ENCODE assay signal across 20 cellular contexts in the genomic region with DNA sequence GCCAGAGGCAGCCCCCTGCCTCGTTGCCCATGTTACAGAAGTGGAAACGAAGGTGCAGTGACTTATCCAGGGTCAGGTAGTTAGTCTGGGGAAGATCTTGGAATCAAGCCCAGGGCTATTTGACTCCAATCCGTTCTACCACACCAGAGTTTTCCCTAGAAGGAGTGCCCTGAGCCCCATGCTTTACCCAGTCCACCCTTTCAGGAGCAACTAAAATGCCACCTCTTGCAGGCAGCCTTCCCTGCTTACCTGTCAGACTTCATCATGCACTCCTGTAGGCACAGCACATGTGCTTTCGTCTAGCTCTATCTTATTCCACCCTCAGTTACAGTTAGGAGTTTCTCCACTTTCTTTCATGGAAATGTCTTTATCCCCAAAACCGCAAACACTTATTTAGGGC.
DNase-seq lines count a peak whose midpoint lies in the region; ATAC-seq, FAIRE-seq and TF ChIP-seq lines count a peak whose summit lies in the region.
"Had no signal": no experiment of that assay in that cellular context is flagged by ENCODE, and none has a peak within 500 bp of the region (broad histone marks: within the 10 kb centered on the region; RNA-seq: fewer than 3 reads in every experiment).

No MANE protein-coding gene starts in this region.

- H3K14ac ChIP-seq in H1 (ENCODE audit: insufficient read length), result no peak overlapping the region

- H3K4me1 ChIP-seq in H1 (replicated peaks in 1 of 4; ENCODE audit: control insufficient read depth in 3 of 4, insufficient read depth in 4 of 4, low read length in 3 of 4), result no peaks in the 10 kb centered on the region
- H3K4me1 ChIP-seq: BLaER1 treated with 17β-estradiol and CSF1 and Interleukin-3, amounts not matched to agents 10 nM and 100 nM; Caco-2 had no signal

- H3K56ac ChIP-seq in H1 (replicated peaks; ENCODE audit: insufficient read length, low read depth, low read length), result no peak overlapping the region

- no peak overlapping the region for H4K91ac ChIP-seq in H1 (replicated peaks; ENCODE audit: insufficient read length, low read length)

- no peak overlapping the region for H2AK5ac ChIP-seq in H1 (ENCODE audit: low read depth, low read length)

- H3K27ac ChIP-seq in H1 (ENCODE audit: low read depth, low read length), result no peak overlapping the region
- H3K27ac ChIP-seq: BLaER1 treated with 17β-estradiol and CSF1 and Interleukin-3, amounts not matched to agents 10 nM and 100 nM; C4-2B had no signal

- H2BK5ac ChIP-seq in H1 (ENCODE audit: low read depth, low read length), result no peak overlapping the region

- TF ChIP-seq POLR2A in H1 (IDR thresholded peaks at IDR 0.05; ENCODE audit: control extremely low read depth in 1 of 2, low read depth in 2 of 2, low read length in 2 of 2), result no peak

- no peak overlapping the region for H2BK120ac ChIP-seq in H1 (replicated peaks; ENCODE audit: low read depth, low read length)

- DNase-seq in NCI-H69 (lab: John Stamatoyannopoulos, UW) (peak; percentile 26), H1 (ENCODE audit: low read depth in 1 of 2, low spot score in 2 of 2) (no peak)
- no peak for DNase-seq in stimulated activated CD4-positive, alpha-beta T cell treated with anti-CD3 and anti-CD28 coated beads, Interleukin-1b, Interleukin-23, amount 100 ng/mL, for 48 hours
- DNase-seq in activated naive CD4-positive, alpha-beta T cell (lab: John Stamatoyannopoulos, UW), result no peak
- DNase-seq: 8988T; AML-193; Caco-2; Calu3; CD4-positive, alpha-beta T cell; CD8-positive, alpha-beta T cell; DMS79 treated with DMSO at 0.1 percent for 48 hours; GF-D8 had no signal

- TF ChIP-seq EP300 in H1 (IDR thresholded peaks at IDR 0.05; ENCODE audit: borderline replicate concordance in 1 of 2, low read depth in 2 of 2, low read length in 2 of 2), result no peak

- CTCF ChIA-PET in H1 (lab: Charles Lee; ENCODE audit: partially characterized antibody), result interaction anchor here (0.8 to 1.6 kb wide), 3 partner anchors 23 to 278 kb away, joined by 3 to 4 read pairs (median 3); no protein-coding TSS in a partner anchor

- no peak for TF ChIP-seq RAD21 in H1 (IDR thresholded peaks at IDR 0.05 in 1 of 2, conservative IDR thresholded peaks at IDR 0.05 in 1 of 2; ENCODE audit: low read depth in 2 of 2, low read length in 2 of 2)

- H4K20me1 ChIP-seq in H1 (replicated peaks in 1 of 2; ENCODE audit: control insufficient read depth in 1 of 2, insufficient read depth in 2 of 2, low read length in 2 of 2), result no peaks in the 10 kb centered on the region
- H4K20me1 ChIP-seq: BLaER1 treated with 17β-estradiol and CSF1 and Interleukin-3, amounts not matched to agents 10 nM and 100 nM had no signal

- H3K23ac ChIP-seq in H1 (ENCODE audit: insufficient read length), result no peak overlapping the region

- no peak overlapping the region for H2BK20ac ChIP-seq in H1 (ENCODE audit: low read length)

- H2AFZ ChIP-seq in H1 (ENCODE audit: low read length), result 0 out of 2 replicates have a peak overlapping the region, but pooled peaks have one; percentile 26

- no peaks in the 10 kb centered on the region for H3K9me3 ChIP-seq in H1 (ENCODE audit: insufficient read depth in 2 of 2, low read depth in 1 of 2, low read length in 1 of 2)
- H3K9me3 ChIP-seq: BLaER1 treated with 17β-estradiol and CSF1 and Interleukin-3, amounts not matched to agents 10 nM and 100 nM; Caco-2 had no signal

- no peak overlapping the region for H2BK15ac ChIP-seq in H1 (ENCODE audit: low read length)

- no peak for TF ChIP-seq CTCF in H1 (IDR thresholded peaks at IDR 0.05; ENCODE audit: control extremely low read depth in 1 of 3, insufficient read depth in 1 of 3, low read depth in 1 of 3, low read length in 3 of 3)

- H3K36me3 ChIP-seq in H1 (ENCODE audit: control insufficient read depth in 2 of 4, insufficient read depth in 4 of 4, low read length in 3 of 4), result no peaks in the 10 kb centered on the region
- H3K36me3 ChIP-seq: BLaER1 treated with 17β-estradiol and CSF1 and Interleukin-3, amounts not matched to agents 10 nM and 100 nM had no signal

- no peak for FAIRE-seq in H1 (lab: Jason Lieb, UNC)
- FAIRE-seq: A204.1, D721Med, G401.6, GM12891, GM19239 had no signal

- no peak overlapping the region for H4K5ac ChIP-seq in H1 (ENCODE audit: insufficient read length, low read depth, low read length)

- H3K4ac ChIP-seq in H1 (replicated peaks; ENCODE audit: insufficient read length, low read depth, low read length), result no peak overlapping the region

- no peaks in the 10 kb centered on the region for H3K23me2 ChIP-seq in H1 (ENCODE audit: low read depth, low read length)

- ATAC-seq in GM19324 (IDR thresholded peaks at IDR 0.05; ENCODE audit: low FRiP score, unreplicated experiment), result no peak
- ATAC-seq: CD8-positive, alpha-beta T cell had no signal

- POLR2A ChIA-PET in H1 (lab: Charles Lee; ENCODE audit: partially characterized antibody), result interaction anchor here (0.8 kb wide), 1 partner anchor 23 kb away, joined by 3 read pairs; no protein-coding TSS in a partner anchor

- no peak overlapping the region for H3K4me3 ChIP-seq in H1 (ENCODE audit: extremely low read depth in 1 of 4, insufficient read depth in 2 of 4, low read depth in 3 of 4, low read length in 4 of 4)
- H3K4me3 ChIP-seq: BLaER1 treated with 17β-estradiol and CSF1 and Interleukin-3, amounts not matched to agents 10 nM and 100 nM had no signal

- H3K79me2 ChIP-seq in H1 (ENCODE audit: control insufficient read depth in 1 of 2, insufficient read depth in 2 of 2, low read length in 2 of 2), result no peaks in the 10 kb centered on the region

- no peaks in the 10 kb centered on the region for H3K27me3 ChIP-seq in H1 (replicated peaks in 1 of 4; ENCODE audit: control insufficient read depth in 3 of 4, extremely low read depth in 1 of 4, insufficient read depth in 3 of 4, low read length in 3 of 4)
- H3K27me3 ChIP-seq: BLaER1 treated with 17β-estradiol and CSF1 and Interleukin-3, amounts not matched to agents 10 nM and 100 nM had no signal

- no peak overlapping the region for H3K18ac ChIP-seq in H1 (ENCODE audit: extremely low read depth, low read length)

- H2BK12ac ChIP-seq in H1 (ENCODE audit: low read depth, low read length), result no peak overlapping the region

- H3K4me2 ChIP-seq in H1 (ENCODE audit: insufficient read depth in 1 of 2, low read depth in 2 of 2, low read length in 2 of 2), result no peak overlapping the region
- H3K4me2 ChIP-seq: BLaER1 treated with 17β-estradiol and CSF1 and Interleukin-3, amounts not matched to agents 10 nM and 100 nM had no signal

- no peak overlapping the region for H3K9ac ChIP-seq in H1 (replicated peaks in 1 of 4; ENCODE audit: extremely low read depth in 1 of 4, low read depth in 3 of 4, low read length in 3 of 4)
- H3K9ac ChIP-seq: BLaER1 treated with 17β-estradiol and CSF1 and Interleukin-3, amounts not matched to agents 10 nM and 100 nM had no signal

- H3K79me1 ChIP-seq in H1 (ENCODE audit: low read depth, low read length), result no peaks in the 10 kb centered on the region

- no peak overlapping the region for H4K8ac ChIP-seq in H1 (ENCODE audit: extremely low read depth, insufficient read depth, low read length)

- WGBS in H1 (ENCODE audit: extremely low coverage in 1 of 2, insufficient coverage in 1 of 2, insufficient read length in 1 of 2, insufficient replicate concordance in 2 of 2, low coverage in 1 of 2, low lambda C conversion rate in 2 of 2, missing lambda C conversion rate in 1 of 2), 2 experiments, result 81% methylated on average over 5 of the region's 5 CpGs; no CpG with 5 or more reads in 1 of the 2 experiments

TF ChIP-seq in H1, 55 proteins besides CTCF, POLR2A, EP300 and RAD21:
- TF ChIP-seq FOSL1 (IDR thresholded peaks at IDR 0.05; ENCODE audit: insufficient read depth, low read depth, low read length) (no peak), EGR1 (IDR thresholded peaks at IDR 0.05; ENCODE audit: borderline replicate concordance, low read depth, low read length) (no peak), SP1 (IDR thresholded peaks at IDR 0.05; ENCODE audit: low read depth, low read length) (peak; percentile 84), BCL11A (IDR thresholded peaks at IDR 0.05; ENCODE audit: low read depth in 2 of 2, low read length in 2 of 2) (no peak)
